8 cellular contexts compared by ENCODE assay signal in the genomic region with DNA sequence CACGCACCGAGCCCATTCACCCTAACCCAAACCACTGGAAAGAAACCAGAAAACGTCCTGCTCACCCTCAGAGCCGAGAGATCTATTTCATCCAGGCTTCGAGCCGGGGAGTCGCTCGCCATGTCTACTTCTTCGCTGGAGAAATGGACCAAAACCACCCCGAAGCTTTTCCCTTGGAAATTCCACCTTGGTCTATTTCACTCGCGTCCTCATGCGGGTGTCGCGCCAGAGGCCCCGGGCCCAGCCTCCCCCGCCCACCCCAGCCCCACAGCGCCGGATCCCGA. TPM values are rescaled to one million over a fixed set of nuclear protein-coding genes. Genes with fewer than 3 reads are reported as not detected.
DNase-seq lines count a peak whose midpoint lies in the region; ATAC-seq and TF ChIP-seq lines count a peak whose summit lies in the region.

No MANE protein-coding gene starts in this region.

- H3K4me1 ChIP-seq in cardiac muscle cell (ENCODE audit: low read depth) = peaks cover 16% of the 10 kb centered on the region
- H3K4me1 ChIP-seq in heart right ventricle = peaks cover 0 to 52% (median 25%) of the 10 kb centered on the region in 9 donors

- no peak for TF ChIP-seq CTCF in cardiac muscle cell (IDR thresholded peaks at IDR 0.05; ENCODE audit: low read depth, low read length)
- TF ChIP-seq CTCF in WI38 (IDR thresholded peaks at IDR 0.05; ENCODE audit: low read depth, low read length) = no peak
- no peak for TF ChIP-seq CTCF in heart right ventricle (IDR thresholded peaks at IDR 0.05)

- H3K36me3 ChIP-seq in cardiac muscle cell (no peaks in the 10 kb centered on the region), heart right ventricle (no peaks in the 10 kb centered on the region)

- intact Hi-C loops in cardiac septum (cut with DNase I) = loop anchor here (1.0 to 10.0 kb wide), 4 partner anchors 65 to 273 kb away; no protein-coding TSS in a partner anchor
- intact Hi-C loops in heart right ventricle (cut with DNase I) = loop anchor here in 8 of 10 donors (5.0 to 10.0 kb wide), 11 partner anchors 58 to 283 kb away; no protein-coding TSS in a partner anchor

- H3K4me3 ChIP-seq in cardiac muscle cell = peak overlapping the region; percentile 95
- H3K4me3 ChIP-seq in WI38 (ENCODE audit: low read depth, low read length) = peak overlapping the region; percentile 70
- peak overlapping the region; percentile 40 to 89 (median 72) for H3K4me3 ChIP-seq in heart right ventricle
- peak overlapping the region; percentile 62 for H3K4me3 ChIP-seq in skeletal muscle cell (ENCODE audit: low read depth, low read length)

- 1% methylated on average over 20 of the region's 20 CpGs for WGBS in heart right ventricle, 2 donors

- ATAC-seq in heart right ventricle (peak in 2 of 8 donors; percentile 0 to 2), GM19395 (IDR thresholded peaks at IDR 0.05; ENCODE audit: unreplicated experiment) (no peak)

- peak overlapping the region; percentile 86 for H3K27ac ChIP-seq in cardiac muscle cell
- peak overlapping the region; percentile 54 to 87 (median 82) for H3K27ac ChIP-seq in heart right ventricle

- H3K27me3 ChIP-seq in cardiac muscle cell = no peaks in the 10 kb centered on the region
- peaks cover 0 to 30% (median 9%) of the 10 kb centered on the region in 7 donors for H3K27me3 ChIP-seq in heart right ventricle

- H3K9me3 ChIP-seq in cardiac muscle cell (ENCODE audit: low read depth) (no peaks in the 10 kb centered on the region), heart right ventricle (no peaks in the 10 kb centered on the region)

- DNase-seq in cardiac muscle cell (ENCODE audit: low read depth in 1 of 2, low spot score in 1 of 2) (no peak), cardiac septum (ENCODE audit: low spot score) (no peak), heart right ventricle (no peak), skeletal muscle cell (ENCODE audit: low read depth) (no peak), Ammon's horn (ENCODE audit: low spot score) (no peak), A172 (ENCODE audit: low spot score) (no peak)

RNA-seq across cellular contexts. Expression of gene TNIK, which starts 0.3 kb away (rescaled TPM):
- total RNA-seq in cardiac muscle cell (26.4 and 55.1 TPM in 2 replicates), cardiac septum (42.2 TPM), heart right ventricle (10 to 100 TPM; 20.5 to 51.9 (median 38.8) TPM)
- polyA plus RNA-seq in cardiac muscle cell (32.6 and 32.8 TPM in 2 replicates), heart right ventricle (10 to 100 TPM in 1 of 2 donors, 1 to 10 TPM in 1; 9.3 to 10.0 TPM)
- 6.0 and 17.8 TPM in 2 replicates for total RNA-seq in A172 (2014; rRNA removed; shearing (Covaris generic))
